Comparison of ENCODE assay signal across 8 cellular contexts in the genomic region with DNA sequence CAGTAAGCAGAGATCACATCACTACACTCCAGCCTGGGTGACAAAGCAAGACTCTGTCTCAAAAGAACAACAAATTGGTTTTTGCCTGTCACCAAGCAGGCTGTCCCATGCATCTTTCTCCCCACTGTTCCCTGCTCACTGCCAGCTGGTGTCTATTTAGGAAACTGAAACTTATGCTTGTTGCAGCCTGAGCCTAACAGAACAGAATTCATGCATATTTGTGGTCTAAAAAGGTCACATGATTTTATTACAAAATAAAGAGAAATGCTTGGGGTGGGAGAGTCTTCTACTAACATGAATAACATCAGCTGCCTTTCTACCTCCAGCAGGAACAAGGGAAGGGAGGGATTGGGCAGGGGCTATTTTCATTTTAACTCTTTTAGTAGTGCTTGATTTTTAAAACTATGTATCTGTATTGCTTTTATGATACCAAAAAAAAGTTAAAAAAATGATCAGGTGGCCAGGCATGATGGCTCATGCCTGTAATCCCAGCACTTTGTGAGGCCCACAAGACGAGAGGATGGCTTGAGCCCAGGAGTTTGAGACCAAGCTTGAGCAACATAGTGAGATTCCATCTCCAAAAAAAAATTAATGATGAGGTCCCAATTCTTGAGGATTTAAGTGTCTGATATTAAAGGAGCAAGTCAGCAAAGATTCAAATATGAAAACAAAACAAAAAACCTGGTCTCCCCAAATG. TPM values are rescaled to one million over a fixed set of nuclear protein-coding genes. Genes with fewer than 3 reads are reported as not detected.
A peak's percentile ranks its signal among the peaks of the same experiment; 100 is the strongest.
DNase-seq lines count a peak whose midpoint lies in the region; ATAC-seq and TF ChIP-seq lines count a peak whose summit lies in the region.

No MANE protein-coding gene starts in this region.

- H3K4me1 ChIP-seq in right atrium auricular region: peaks cover 0 to 15% of the 10 kb centered on the region in 2 donors

- no peak for ATAC-seq in activated T-helper 17 cell treated with anti-CD3 and anti-CD28 coated beads, Interleukin-2, amount 50 U/mL, for 72 hours (replicated peaks)
- ATAC-seq in GM18858 (IDR thresholded peaks at IDR 0.05; ENCODE audit: unreplicated experiment): no peak

- peak; percentile 71 for DNase-seq in AG04450 (ENCODE audit: low read depth, low spot score)
- DNase-seq in HL-60 (ENCODE audit: low read depth in 1 of 2, low spot score in 1 of 2): peak; percentile 46 to 58
- DNase-seq in right atrium auricular region (ENCODE audit: low spot score): no peak
- peak; percentile 50 for DNase-seq in retinal pigment epithelial cell (ENCODE audit: low read depth)
- no peak for DNase-seq in NCI-H1048 (lab: John Stamatoyannopoulos, UW)
- no peak for DNase-seq in GM13977 (ENCODE audit: low spot score)

- H3K4me3 Mint-ChIP-seq in activated T-helper 17 cell treated with anti-CD3 and anti-CD28 coated beads, Interleukin-2, amount 50 U/mL, for 72 hours: peak overlapping the region; percentile 93

- H3K36me3 ChIP-seq in right atrium auricular region: peaks cover 25% of the 10 kb centered on the region

- H3K27ac Mint-ChIP-seq in activated T-helper 17 cell treated with anti-CD3 and anti-CD28 coated beads, Interleukin-2, amount 50 U/mL, for 72 hours: peak overlapping the region; percentile 93

- no peaks in the 10 kb centered on the region for H3K27me3 ChIP-seq in AG04450 (ENCODE audit: control insufficient read depth, insufficient read depth, low read length)
- H3K27me3 ChIP-seq in HL-60 (ENCODE audit: insufficient read depth, poor library complexity, severe bottlenecking): no peaks in the 10 kb centered on the region
- no peaks in the 10 kb centered on the region for H3K27me3 ChIP-seq in right atrium auricular region

- H3K4me3 ChIP-seq in AG04450 (ENCODE audit: low read depth, low read length) (peak overlapping the region; percentile 98), HL-60 (replicated peaks; ENCODE audit: insufficient read depth, low read length) (peak overlapping the region; percentile 90), right atrium auricular region (peak overlapping the region; percentile 62 to 86), retinal pigment epithelial cell (ENCODE audit: low read length) (peak overlapping the region; percentile 98)

- no peaks in the 10 kb centered on the region for H3K27me3 Mint-ChIP-seq in activated T-helper 17 cell treated with anti-CD3 and anti-CD28 coated beads, Interleukin-2, amount 50 U/mL, for 72 hours

- CTCF ChIA-PET in AG04450 (lab: Charles Lee): interaction anchor here (0.6 to 4.0 kb wide), 6 partner anchors 88 to 278 kb away, joined by 3 to 54 read pairs (median 5); a partner anchor contains a TSS

- H3K27ac ChIP-seq in AG04450 (ENCODE audit: low read depth, low read length) (peak overlapping the region; percentile 94), HL-60 (replicated peaks) (peak overlapping the region; percentile 58), right atrium auricular region (peak overlapping the region; percentile 89 to 92)

- 0 out of 2 replicates have a peak, but pooled peaks have one; percentile 3 for TF ChIP-seq CTCF in AG04450 (IDR thresholded peaks at IDR 0.05; ENCODE audit: low read depth, low read length)
- TF ChIP-seq CTCF in HL-60 (IDR thresholded peaks at IDR 0.05; ENCODE audit: insufficient read depth, low read length): no peak
- no peak for TF ChIP-seq CTCF in right atrium auricular region (IDR thresholded peaks at IDR 0.05)
- TF ChIP-seq CTCF in retinal pigment epithelial cell (conservative IDR thresholded peaks at IDR 0.05; ENCODE audit: low read depth, low read length): no peak
- no peak for TF ChIP-seq CTCF in GM13977 (IDR thresholded peaks at IDR 0.05; ENCODE audit: extremely low read depth, insufficient read depth, missing control alignments)

- H3K36me3 Mint-ChIP-seq in activated T-helper 17 cell treated with anti-CD3 and anti-CD28 coated beads, Interleukin-2, amount 50 U/mL, for 72 hours (ENCODE audit: low read depth): peaks cover 57% of the 10 kb centered on the region

- peaks cover 8% of the 10 kb centered on the region for H3K4me1 Mint-ChIP-seq in activated T-helper 17 cell treated with anti-CD3 and anti-CD28 coated beads, Interleukin-2, amount 50 U/mL, for 72 hours

- POLR2A ChIA-PET in AG04450 (lab: Yijun Ruan, JAX): interaction anchor here (0.5 to 3.2 kb wide), 12 partner anchors 10 to 278 kb away, joined by 3 to 21 read pairs (median 7); a partner anchor contains a TSS

- no peaks in the 10 kb centered on the region for H3K9me3 Mint-ChIP-seq in activated T-helper 17 cell treated with anti-CD3 and anti-CD28 coated beads, Interleukin-2, amount 50 U/mL, for 72 hours

- in situ Hi-C loops in GM13977 (cut with MboI; ENCODE audit: low pct_unique_long_range_greater_than_20kb, low sequenced_read_pairs, unreplicated experiment): no loop called here

- H3K9me3 ChIP-seq in AG04450 (ENCODE audit: control insufficient read depth, insufficient read depth, low read length): no peaks in the 10 kb centered on the region
- no peaks in the 10 kb centered on the region for H3K9me3 ChIP-seq in right atrium auricular region

RNA-seq across cellular contexts. Expression of a gene that starts 0.9 kb away (rescaled TPM):
- 179 and 193 TPM in 2 replicates for polyA plus RNA-seq in AG04450 (2011; rRNA removed)
- polyA minus RNA-seq in AG04450 (2011; rRNA and poly(A)+ RNA removed): 274 and 320 TPM in 2 replicates
- 100 to 1,000 TPM in 1 of 2 donors, 10 to 100 TPM in 1; 85.0 to 144 TPM for total RNA-seq in activated T-helper 17 cell treated with anti-CD3 and anti-CD28 coated beads, Interleukin-2, amount 50 U/mL, for 72 hours
- 10 to 100 TPM; 28.3 to 41.0 TPM for total RNA-seq in right atrium auricular region

RNA-seq across cellular contexts. Expression of a gene that starts 3.7 kb away (rescaled TPM):
- not detected in 2 replicates for polyA plus RNA-seq in AG04450 (2011; rRNA removed)
- polyA minus RNA-seq in AG04450 (2011; rRNA and poly(A)+ RNA removed): not detected in 2 replicates
- not detected for total RNA-seq in activated T-helper 17 cell treated with anti-CD3 and anti-CD28 coated beads, Interleukin-2, amount 50 U/mL, for 72 hours
- total RNA-seq in right atrium auricular region: not detected

RNA-seq across cellular contexts. Expression of a gene that starts 20.3 kb away (rescaled TPM):
- polyA plus RNA-seq in AG04450 (2011; rRNA removed): 0.19 TPM in 1 of 2 replicates, not detected in the other
- polyA minus RNA-seq in AG04450 (2011; rRNA and poly(A)+ RNA removed): not detected in 2 replicates
- 10 to 100 TPM in 1 of 2 donors, 1 to 10 TPM in 1; 9.8 to 67.1 TPM for total RNA-seq in activated T-helper 17 cell treated with anti-CD3 and anti-CD28 coated beads, Interleukin-2, amount 50 U/mL, for 72 hours
- not detected for total RNA-seq in right atrium auricular region

RNA-seq across cellular contexts. Expression of a gene that starts 25.2 kb away (rescaled TPM):
- polyA plus RNA-seq in AG04450 (2011; rRNA removed): 18.5 and 22.2 TPM in 2 replicates
- 10.0 and 13.9 TPM in 2 replicates for polyA minus RNA-seq in AG04450 (2011; rRNA and poly(A)+ RNA removed)
- 10 to 100 TPM; 24.4 to 74.5 TPM for total RNA-seq in activated T-helper 17 cell treated with anti-CD3 and anti-CD28 coated beads, Interleukin-2, amount 50 U/mL, for 72 hours
- total RNA-seq in right atrium auricular region: 10 to 100 TPM; 14.5 to 18.4 TPM

RNA-seq across cellular contexts. Expression of a gene that starts 43.2 kb away (rescaled TPM):
- 186 and 194 TPM in 2 replicates for polyA plus RNA-seq in AG04450 (2011; rRNA removed)
- polyA minus RNA-seq in AG04450 (2011; rRNA and poly(A)+ RNA removed): 45.0 and 55.6 TPM in 2 replicates
- 100 to 1,000 TPM in 1 of 2 donors, 10 to 100 TPM in 1; 86.5 to 165 TPM for total RNA-seq in activated T-helper 17 cell treated with anti-CD3 and anti-CD28 coated beads, Interleukin-2, amount 50 U/mL, for 72 hours
- total RNA-seq in right atrium auricular region: 10 to 100 TPM; 37.0 to 55.2 TPM

Comparison
In these comparisons a context has a peak if more than half of its experiments do, and no peak if none do; other contexts are left out.
1. DNase-seq: peak in AG04450 (single experiment), HL-60 (2 of 2) and retinal pigment epithelial cell (single experiment); none in right atrium auricular region (single experiment), NCI-H1048 (single experiment) and GM13977 (single experiment).
2. RNA of a gene that starts 20.3 kb away (total RNA-seq): 9.8 to 67.1 TPM in activated T-helper 17 cell treated with anti-CD3 and anti-CD28 coated beads, Interleukin-2, amount 50 U/mL, for 72 hours; not detected in right atrium auricular region; every median in the first group is over 4 times any median in the second.
3. Peak in every context shown above with its lines, with median percentiles within 50 percentile points of each other: H3K27ac ChIP-seq and H3K4me3 ChIP-seq.